In genomic region chr19:40530091-40530901, GRCh38 we compare ENCODE assay signal across 1 cellular context.
TF ChIP-seq lines count a peak whose summit lies in the region.

No MANE protein-coding gene starts in this region.

TF ChIP-seq in HEK293, 187 proteins besides CTCF, POLR2A, EP300 and RAD21 (continued from another document and continues in another):
- TF ChIP-seq REPIN1 (tag by site-specific recombination; IDR thresholded peaks at IDR 0.05; ENCODE audit: low read depth) (no peak), ZNF324 (tag by site-specific recombination; IDR thresholded peaks at IDR 0.05) (no peak), ZNF148 (tag by site-specific recombination; IDR thresholded peaks at IDR 0.05; ENCODE audit: borderline replicate concordance) (no peak), HOXC10 (CRISPR knock-in tag; IDR thresholded peaks at IDR 0.05) (no peak), BCL6B (tag by site-specific recombination; IDR thresholded peaks at IDR 0.05) (no peak), ZNF548 (tag by site-specific recombination; IDR thresholded peaks at IDR 0.05) (no peak), ZNF221 (tag by site-specific recombination; IDR thresholded peaks at IDR 0.05; ENCODE audit: borderline replicate concordance) (no peak), ZNF626 (tag by site-specific recombination; IDR thresholded peaks at IDR 0.05) (no peak), ZBTB7A (tag by site-specific recombination; IDR thresholded peaks at IDR 0.05; ENCODE audit: low read depth) (no peak), KLF16 (tag by site-specific recombination; IDR thresholded peaks at IDR 0.05) (0 out of 2 replicates have a peak, but pooled peaks have one; percentile 55), ZNF433 (tag by site-specific recombination; IDR thresholded peaks at IDR 0.05; ENCODE audit: low read depth) (no peak), ZNF404 (tag by site-specific recombination; IDR thresholded peaks at IDR 0.05) (0 out of 2 replicates have a peak, but pooled peaks have one; percentile 6), ZNF10 (tag by site-specific recombination; IDR thresholded peaks at IDR 0.05) (no peak), TRIM28 (IDR thresholded peaks at IDR 0.05; ENCODE audit: borderline replicate concordance, low read length) (no peak), ZNF112 (tag by site-specific recombination; IDR thresholded peaks at IDR 0.05) (no peak), ZNF549 (tag by site-specific recombination; IDR thresholded peaks at IDR 0.05) (no peak), ZFP3 (tag by site-specific recombination; IDR thresholded peaks at IDR 0.05; ENCODE audit: low read depth) (no peak), ZNF544 (tag by site-specific recombination; IDR thresholded peaks at IDR 0.05) (no peak), ZNF792 (tag by site-specific recombination; IDR thresholded peaks at IDR 0.05) (no peak), ZNF837 (tag by site-specific recombination; IDR thresholded peaks at IDR 0.05) (no peak), ZNF335 (tag by site-specific recombination; conservative IDR thresholded peaks at IDR 0.05) (no peak), ZNF791 (tag by site-specific recombination; IDR thresholded peaks at IDR 0.05) (no peak), ZNF169 (tag by site-specific recombination; IDR thresholded peaks at IDR 0.05) (0 out of 2 replicates have a peak, but pooled peaks have one; percentile 7), HIC1 (tag by site-specific recombination; IDR thresholded peaks at IDR 0.05) (0 out of 2 replicates have a peak, but pooled peaks have one; percentile 2), ZNF26 (tag by site-specific recombination; IDR thresholded peaks at IDR 0.05) (no peak), ZNF121 (tag by site-specific recombination; IDR thresholded peaks at IDR 0.05) (no peak), ZNF777 (tag by site-specific recombination; IDR thresholded peaks at IDR 0.05; ENCODE audit: borderline replicate concordance) (peak; percentile 26; the same call in 1 of the 2 replicates), ZNF624 (tag by site-specific recombination; IDR thresholded peaks at IDR 0.05) (no peak), ZNF398 (tag by site-specific recombination; IDR thresholded peaks at IDR 0.05) (peak; percentile 60), ZNF621 (tag by site-specific recombination; IDR thresholded peaks at IDR 0.05) (no peak), PATZ1 (tag by site-specific recombination; IDR thresholded peaks at IDR 0.05) (peak; percentile 35), ZNF157 (tag by site-specific recombination; IDR thresholded peaks at IDR 0.05) (no peak), ZNF473 (tag by site-specific recombination; IDR thresholded peaks at IDR 0.05) (no peak), SP2 (tag by site-specific recombination; IDR thresholded peaks at IDR 0.05) (no peak; the same call in 1 of the 2 replicates), ZNF623 (tag by site-specific recombination; IDR thresholded peaks at IDR 0.05) (no peak), ZSCAN4 (tag by site-specific recombination; IDR thresholded peaks at IDR 0.05) (no peak), ZNF426 (tag by site-specific recombination; IDR thresholded peaks at IDR 0.05) (no peak), ZNF274 (IDR thresholded peaks at IDR 0.05; ENCODE audit: low read length) (no peak), ZNF274 (tag by site-specific recombination; IDR thresholded peaks at IDR 0.05; ENCODE audit: borderline replicate concordance) (no peak), ZNF248 (tag by site-specific recombination; IDR thresholded peaks at IDR 0.05) (no peak), ZNF138 (tag by site-specific recombination; IDR thresholded peaks at IDR 0.05; ENCODE audit: borderline replicate concordance) (no peak), ZNF658 (tag by site-specific recombination; IDR thresholded peaks at IDR 0.05) (no peak), ZNF501 (tag by site-specific recombination; IDR thresholded peaks at IDR 0.05) (no peak), ZNF362 (tag by site-specific recombination; IDR thresholded peaks at IDR 0.05) (no peak), YY1 (tag by site-specific recombination; IDR thresholded peaks at IDR 0.05) (no peak), REST (tag by site-specific recombination; IDR thresholded peaks at IDR 0.05) (peak; percentile 96), ZNF449 (tag by site-specific recombination; IDR thresholded peaks at IDR 0.05) (no peak), ZSCAN30 (tag by site-specific recombination; IDR thresholded peaks at IDR 0.05) (no peak; the same call in 1 of the 2 replicates)
